ENCODE assay signal across 10 cellular contexts in genomic region chr5:40485021-40485998, GRCh38.
DNase-seq lines count a peak whose midpoint lies in the region; ATAC-seq and TF ChIP-seq lines count a peak whose summit lies in the region.
"Had no signal": no experiment of that assay in that cellular context is flagged by ENCODE, and none has a peak within 500 bp of the region (broad histone marks: within the 10 kb centered on the region; RNA-seq: fewer than 3 reads in every experiment).

No MANE protein-coding gene starts in this region.

- peak; percentile 47 for DNase-seq in GM06990 (ENCODE audit: extremely low read depth, insufficient read length)
- DNase-seq in mucosa of gallbladder (ENCODE audit: low spot score): no peak
- DNase-seq in T1000 (lab: John Stamatoyannopoulos, UW): no peak
- DNase-seq in NK-92 (lab: John Stamatoyannopoulos, UW; ENCODE audit: unreplicated experiment): no peak
- DNase-seq in epidermal melanocyte (ENCODE audit: insufficient read length, low spot score): no peak
- DNase-seq: hippocampal formation, NCI-H2107 had no signal

- peaks cover 2% of the 10 kb centered on the region for H3K36me3 Mint-ChIP-seq in activated naive CD8-positive, alpha-beta T cell

- H3K27ac Mint-ChIP-seq in activated naive CD8-positive, alpha-beta T cell: peak overlapping the region; percentile 61

- no peak for TF ChIP-seq CTCF in GM06990 (IDR thresholded peaks at IDR 0.05; ENCODE audit: insufficient read depth, low read length, poor library complexity, severe bottlenecking)

- no peak overlapping the region for H3K4me3 Mint-ChIP-seq in activated naive CD8-positive, alpha-beta T cell

- H3K4me3 ChIP-seq in GM06990 (replicated peaks; ENCODE audit: low read depth, low read length): peak overlapping the region; percentile 1

- peak; percentile 55 for ATAC-seq in GM19468 (IDR thresholded peaks at IDR 0.05; ENCODE audit: extremely low read depth, unreplicated experiment)
- ATAC-seq in HG03175 (IDR thresholded peaks at IDR 0.05; ENCODE audit: unreplicated experiment): peak; percentile 54

- no peaks in the 10 kb centered on the region for H3K27me3 ChIP-seq in GM06990 (replicated peaks; ENCODE audit: control insufficient read depth, insufficient read depth, low read length)

- H3K27me3 Mint-ChIP-seq in activated naive CD8-positive, alpha-beta T cell: no peaks in the 10 kb centered on the region

- no peaks in the 10 kb centered on the region for H3K36me3 ChIP-seq in GM06990 (ENCODE audit: control insufficient read depth, insufficient read depth, low read length)

- H3K4me1 Mint-ChIP-seq in activated naive CD8-positive, alpha-beta T cell (ENCODE audit: low read depth): peaks cover 65% of the 10 kb centered on the region

- H3K9me3 Mint-ChIP-seq in activated naive CD8-positive, alpha-beta T cell (ENCODE audit: low read depth): no peaks in the 10 kb centered on the region
